24 cellular contexts compared by ENCODE assay signal in genomic region chr3:66106788-66107187, GRCh38.
A peak's percentile ranks its signal among the peaks of the same experiment; 100 is the strongest.
DNase-seq lines count a peak whose midpoint lies in the region; ATAC-seq, FAIRE-seq and TF ChIP-seq lines count a peak whose summit lies in the region.
"Had no signal": no experiment of that assay in that cellular context is flagged by ENCODE, and none has a peak within 500 bp of the region (broad histone marks: within the 10 kb centered on the region; RNA-seq: fewer than 3 reads in every experiment).

No MANE protein-coding gene starts in this region.

- H3K27ac ChIP-seq in SK-N-SH (ENCODE audit: low read depth in 2 of 2, low read length in 1 of 2), result no peak overlapping the region
- no peak overlapping the region for H3K27ac ChIP-seq in astrocyte (ENCODE audit: low read depth, low read length)
- H3K27ac ChIP-seq in neuronal stem cell (replicated peaks; ENCODE audit: low read length), result no peak overlapping the region
- H3K27ac ChIP-seq in vagina, result no peak overlapping the region
- H3K27ac ChIP-seq: A549, lower lobe of right lung, right atrium auricular region, thoracic aorta had no signal

- TF ChIP-seq EP300 in SK-N-SH (IDR thresholded peaks at IDR 0.05; ENCODE audit: borderline replicate concordance in 1 of 2, low read depth in 1 of 2, low read length in 1 of 2), result no peak

- H2AK5ac ChIP-seq in neuronal stem cell (ENCODE audit: low read depth, low read length), result no peak overlapping the region

- H4K91ac ChIP-seq in neuronal stem cell (ENCODE audit: low read depth, low read length, poor library complexity), result no peak overlapping the region

- no peaks in the 10 kb centered on the region for H3K27me3 Mint-ChIP-seq in astrocyte (ENCODE audit: low read depth, unreplicated experiment)
- H3K27me3 Mint-ChIP-seq: activated CD8-positive, alpha-beta memory T cell treated with anti-CD3 and anti-CD28 coated beads, Interleukin-2, amount 10 ng/mL, durations not matched to agents 7 days and 5 days; activated naive CD4-positive, alpha-beta T cell treated with anti-CD3 and anti-CD28 coated beads, Interleukin-2, amount 10 ng/mL, durations not matched to agents 7 days and 5 days had no signal

- H2BK15ac ChIP-seq in neuronal stem cell (ENCODE audit: low read length), result no peak overlapping the region

- H4K20me1 ChIP-seq in SK-N-SH (ENCODE audit: insufficient read depth) (no peaks in the 10 kb centered on the region), astrocyte (ENCODE audit: insufficient read depth, low read length) (no peaks in the 10 kb centered on the region)

- peak overlapping the region; percentile 69 for H3K27ac Mint-ChIP-seq in astrocyte (ENCODE audit: unreplicated experiment)
- H3K27ac Mint-ChIP-seq: activated B cell treated with CpG ODN at 0.5 μM for 24 hours; activated CD8-positive, alpha-beta memory T cell treated with anti-CD3 and anti-CD28 coated beads, Interleukin-2, amount 10 ng/mL, durations not matched to agents 7 days and 5 days; activated naive CD4-positive, alpha-beta T cell treated with anti-CD3 and anti-CD28 coated beads, Interleukin-2, amount 10 ng/mL, durations not matched to agents 7 days and 5 days had no signal

- H2BK120ac ChIP-seq in neuronal stem cell (ENCODE audit: low read depth, low read length), result no peak overlapping the region

- H4K8ac ChIP-seq in neuronal stem cell (ENCODE audit: low read depth, low read length), result no peak overlapping the region

- H3K79me1 ChIP-seq in neuronal stem cell (ENCODE audit: low read depth, low read length), result no peaks in the 10 kb centered on the region

- intact Hi-C loops in vagina (cut with DNase I), result no loop called here

- H3K4me1 ChIP-seq in SK-N-SH (ENCODE audit: control insufficient read depth in 1 of 2, insufficient read depth in 2 of 2, low read depth in 1 of 2, low read length in 1 of 2) (peaks cover 2 to 3% of the 10 kb centered on the region in 2 experiments; a peak in 2 of 4 replicates), astrocyte (ENCODE audit: insufficient read depth, low read length) (no peaks in the 10 kb centered on the region), neuronal stem cell (ENCODE audit: control insufficient read depth in 2 of 2, insufficient read depth in 1 of 2, low read depth in 1 of 2, low read length in 2 of 2) (no peaks in the 10 kb centered on the region), vagina (no peaks in the 10 kb centered on the region)
- H3K4me1 ChIP-seq: A549, lower lobe of right lung, right atrium auricular region had no signal

- H3K4me2 ChIP-seq in SK-N-SH (no peak overlapping the region), astrocyte (ENCODE audit: low read length) (no peak overlapping the region), neuronal stem cell (ENCODE audit: insufficient read depth, low read length, poor library complexity, severe bottlenecking) (no peak overlapping the region)
- H3K4me2 ChIP-seq: A549 had no signal

- no peak for TF ChIP-seq CTCF in SK-N-SH (IDR thresholded peaks at IDR 0.05)
- TF ChIP-seq CTCF in astrocyte (IDR thresholded peaks at IDR 0.05; ENCODE audit: insufficient read depth, low read depth, low read length), result no peak
- TF ChIP-seq CTCF in vagina (IDR thresholded peaks at IDR 0.05), result no peak

- ATAC-seq in SK-N-SH treated with all-trans-retinoic acid at 6 μM for 48 hours (no peak), HG02885 (IDR thresholded peaks at IDR 0.05; ENCODE audit: poor library complexity, unreplicated experiment) (peak; percentile 86), HG03108 (IDR thresholded peaks at IDR 0.05; ENCODE audit: unreplicated experiment) (no peak)
- ATAC-seq: A549; activated CD8-positive, alpha-beta memory T cell treated with anti-CD3 and anti-CD28 coated beads, Interleukin-2, amount 10 ng/mL, durations not matched to agents 7 days and 5 days; lower lobe of right lung had no signal

- H3F3A ChIP-seq in SK-N-SH (replicated peaks; ENCODE audit: insufficient read depth), result peaks cover 6% of the 10 kb centered on the region

- no peaks in the 10 kb centered on the region for H3K36me3 Mint-ChIP-seq in astrocyte (ENCODE audit: low read depth, unreplicated experiment)
- H3K36me3 Mint-ChIP-seq: activated CD8-positive, alpha-beta memory T cell treated with anti-CD3 and anti-CD28 coated beads, Interleukin-2, amount 10 ng/mL, durations not matched to agents 7 days and 5 days; activated naive CD4-positive, alpha-beta T cell treated with anti-CD3 and anti-CD28 coated beads, Interleukin-2, amount 10 ng/mL, durations not matched to agents 7 days and 5 days had no signal

- no peaks in the 10 kb centered on the region for H3K36me3 ChIP-seq in SK-N-SH (replicated peaks in 1 of 2; ENCODE audit: control insufficient read depth in 1 of 2, insufficient read depth in 2 of 2, low read length in 1 of 2)
- H3K36me3 ChIP-seq in astrocyte (ENCODE audit: insufficient read depth, low read length), result no peaks in the 10 kb centered on the region
- H3K36me3 ChIP-seq in neuronal stem cell (replicated peaks in 1 of 2; ENCODE audit: control insufficient read depth in 2 of 2, insufficient read depth in 2 of 2, low read length in 2 of 2), result no peaks in the 10 kb centered on the region
- H3K36me3 ChIP-seq in vagina, result no peaks in the 10 kb centered on the region
- H3K36me3 ChIP-seq: HAP-1, lower lobe of right lung, right atrium auricular region, thoracic aorta had no signal

- H3K4me3 Mint-ChIP-seq in astrocyte (ENCODE audit: unreplicated experiment), result no peak overlapping the region
- H3K4me3 Mint-ChIP-seq: activated B cell treated with CpG ODN at 0.5 μM for 24 hours; activated CD8-positive, alpha-beta memory T cell treated with anti-CD3 and anti-CD28 coated beads, Interleukin-2, amount 10 ng/mL, durations not matched to agents 7 days and 5 days; activated naive CD4-positive, alpha-beta T cell treated with anti-CD3 and anti-CD28 coated beads, Interleukin-2, amount 10 ng/mL, durations not matched to agents 7 days and 5 days; neural crest cell had no signal

- no peaks in the 10 kb centered on the region for H3K9me2 ChIP-seq in SK-N-SH

- TF ChIP-seq POLR2A in vagina (IDR thresholded peaks at IDR 0.05), result no peak

- H3K14ac ChIP-seq in neuronal stem cell (ENCODE audit: low read length), result no peak overlapping the region

- H3K9me3 ChIP-seq in SK-N-SH, result no peaks in the 10 kb centered on the region
- H3K9me3 ChIP-seq in astrocyte (ENCODE audit: insufficient read depth, low read depth, low read length), result no peaks in the 10 kb centered on the region
- no peaks in the 10 kb centered on the region for H3K9me3 ChIP-seq in neuronal stem cell (replicated peaks in 1 of 2; ENCODE audit: control insufficient read depth in 2 of 2, insufficient read depth in 1 of 2, low read depth in 1 of 2, low read length in 2 of 2)
- no peaks in the 10 kb centered on the region for H3K9me3 ChIP-seq in vagina
- H3K9me3 ChIP-seq: A549, HAP-1, lower lobe of right lung, right atrium auricular region, thoracic aorta had no signal

- H3K4ac ChIP-seq in neuronal stem cell (ENCODE audit: low read length), result no peak overlapping the region

- H3K9me3 Mint-ChIP-seq in astrocyte (ENCODE audit: unreplicated experiment), result no peaks in the 10 kb centered on the region
- H3K9me3 Mint-ChIP-seq: activated naive CD4-positive, alpha-beta T cell treated with anti-CD3 and anti-CD28 coated beads, Interleukin-2, amount 10 ng/mL, durations not matched to agents 7 days and 5 days; neural crest cell had no signal

- no peaks in the 10 kb centered on the region for H3K27me3 ChIP-seq in SK-N-SH (ENCODE audit: insufficient read depth)
- H3K27me3 ChIP-seq in astrocyte (ENCODE audit: insufficient read depth, low read length), result no peaks in the 10 kb centered on the region
- no peaks in the 10 kb centered on the region for H3K27me3 ChIP-seq in neuronal stem cell (ENCODE audit: control insufficient read depth in 3 of 3, insufficient read depth in 3 of 3, low read depth in 1 of 3, low read length in 3 of 3)
- H3K27me3 ChIP-seq in vagina, result no peaks in the 10 kb centered on the region
- H3K27me3 ChIP-seq: right atrium auricular region had no signal

- H3K18ac ChIP-seq in neuronal stem cell (ENCODE audit: low read length), result no peak overlapping the region

- peak overlapping the region; percentile 67; the same call in 1 of the 2 replicates for H2AFZ ChIP-seq in SK-N-SH (ENCODE audit: low read depth)
- H2AFZ ChIP-seq in astrocyte (ENCODE audit: low read depth, low read length), result no peak overlapping the region
- peak overlapping the region; percentile 75 for H2AFZ ChIP-seq in neuronal stem cell (ENCODE audit: low read length)

- POLR2A ChIA-PET in SK-N-SH (lab: Yijun Ruan, JAX), result no interaction called here

- no peak for FAIRE-seq in astrocyte (lab: Jason Lieb, UNC)
- FAIRE-seq: A549, frontal cortex, HTR-8/SVneo had no signal

- CTCF ChIA-PET in SK-N-SH (lab: Yijun Ruan, JAX), result no interaction called here

- H2BK12ac ChIP-seq in neuronal stem cell (ENCODE audit: low read length), result no peak overlapping the region

- H3K4me1 Mint-ChIP-seq in astrocyte (ENCODE audit: low read depth, unreplicated experiment), result peaks cover 2% of the 10 kb centered on the region
- H3K4me1 Mint-ChIP-seq: activated B cell treated with CpG ODN at 0.5 μM for 24 hours had no signal

- H3K23ac ChIP-seq in neuronal stem cell (ENCODE audit: low read depth, low read length, poor library complexity), result no peak overlapping the region

- no peak overlapping the region for H2BK5ac ChIP-seq in neuronal stem cell (ENCODE audit: low read length)

- TF ChIP-seq RAD21 in SK-N-SH (IDR thresholded peaks at IDR 0.05; ENCODE audit: low read length), result no peak

- no peaks in the 10 kb centered on the region for H3K79me2 ChIP-seq in SK-N-SH (ENCODE audit: insufficient read depth)
- H3K79me2 ChIP-seq in astrocyte (ENCODE audit: insufficient read depth, low read length), result no peaks in the 10 kb centered on the region

- H3K9ac ChIP-seq in SK-N-SH (no peak overlapping the region), astrocyte (ENCODE audit: low read length) (no peak overlapping the region), neuronal stem cell (ENCODE audit: low read depth, low read length, poor library complexity) (no peak overlapping the region)

- H3K4me3 ChIP-seq in SK-N-SH (ENCODE audit: low read depth in 2 of 2, low read length in 1 of 2) (no peak overlapping the region), astrocyte (ENCODE audit: insufficient read depth, low read depth, low read length) (no peak overlapping the region), neuronal stem cell (ENCODE audit: low read length in 2 of 2) (no peak overlapping the region), vagina (no peak overlapping the region)
- H3K4me3 ChIP-seq: A549, HAP-1, lower lobe of right lung, right atrium auricular region, thoracic aorta had no signal

- DNase-seq in SK-N-SH (no peak), astrocyte (ENCODE audit: low read depth) (no peak), neuronal stem cell (ENCODE audit: low spot score) (no peak), vagina (ENCODE audit: extremely low spot score in 2 of 2) (no peak)
- DNase-seq in activated effector memory CD4-positive, alpha-beta T cell treated with anti-CD3 and anti-CD28 coated beads, Interleukin-2, amount 50 U/mL, for 16 hours, result no peak
- DNase-seq: activated B cell treated with CpG ODN at 0.5 μM for 24 hours; activated CD8-positive, alpha-beta memory T cell treated with anti-CD3 and anti-CD28 coated beads, Interleukin-2, amount 10 ng/mL, durations not matched to agents 7 days and 5 days; activated naive CD4-positive, alpha-beta T cell treated with anti-CD3 and anti-CD28 coated beads, Interleukin-2, amount 10 ng/mL, durations not matched to agents 7 days and 5 days; effector memory CD4-positive, alpha-beta T cell; GF-D8; lower lobe of right lung; MM.1S; NCI-H2081; NCI-H526 treated with DMSO at 0.1 percent for 48 hours had no signal

- 91% methylated on average over 2 of the region's 2 CpGs for WGBS in SK-N-SH (ENCODE audit: low lambda C conversion rate)
- no CpG with 5 or more reads among the region's 2 CpGs for WGBS in neuronal stem cell (ENCODE audit: extremely low coverage in 2 of 2, insufficient read length in 2 of 2, insufficient replicate concordance in 1 of 2), 2 donors
